ENCODE assay signal across 8 cellular contexts in the genomic region with DNA sequence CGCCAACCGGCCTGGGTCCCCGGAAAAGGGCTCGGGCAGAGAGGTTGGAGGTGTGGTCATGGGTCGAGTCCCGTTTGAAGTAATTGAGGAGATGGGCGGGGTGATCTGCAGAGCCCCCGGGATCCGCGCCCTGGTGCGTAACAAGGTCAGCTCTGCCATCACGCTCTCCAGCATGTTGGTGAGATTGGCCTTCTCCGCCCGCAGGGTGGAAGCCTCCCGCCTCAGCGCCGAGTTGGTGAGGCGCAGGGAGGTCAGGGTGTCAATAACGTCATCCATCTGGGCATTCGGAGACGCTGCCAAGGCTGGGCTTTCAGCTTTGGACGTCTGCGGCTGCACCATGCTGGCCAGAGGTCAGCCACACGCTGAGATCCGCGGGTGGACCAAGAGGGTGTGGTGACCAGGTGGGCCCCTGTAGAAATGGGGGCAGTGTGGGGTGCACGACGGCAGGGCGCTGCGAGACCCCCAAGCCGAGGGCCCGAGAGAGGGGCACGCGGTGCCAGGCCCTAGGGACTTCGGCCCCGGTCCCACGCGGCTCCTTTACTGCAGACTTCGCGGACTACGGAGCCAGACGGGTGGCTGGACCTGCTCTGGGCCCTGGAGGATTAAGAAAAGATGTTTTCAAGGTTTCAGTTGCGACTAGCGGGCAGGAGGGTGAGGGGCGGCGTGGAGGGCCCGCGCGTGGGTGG. TPM values are rescaled to one million over a fixed set of nuclear protein-coding genes. Genes with fewer than 3 reads are reported as not detected.
DNase-seq lines count a peak whose midpoint lies in the region; ATAC-seq and TF ChIP-seq lines count a peak whose summit lies in the region.

No MANE protein-coding gene starts in this region.

- POLR2A ChIA-PET in T-cell (lab: Charles Lee): no interaction called here

- ATAC-seq in T-cell (replicated peaks in 1 of 4) (no peak), GM21825 (IDR thresholded peaks at IDR 0.05; ENCODE audit: unreplicated experiment) (no peak)

- H3K36me3 Mint-ChIP-seq in T-cell (peaks cover 25% of the 10 kb centered on the region), neural crest cell (ENCODE audit: low read depth) (peaks cover 31% of the 10 kb centered on the region)

- H3K4me3 Mint-ChIP-seq in T-cell (peak overlapping the region; percentile 70 to 78 (median 75)), neural crest cell (peak overlapping the region; percentile 82)

- H3K27ac Mint-ChIP-seq in T-cell (peak overlapping the region; percentile 69 to 81), neural crest cell (ENCODE audit: unreplicated experiment) (peak overlapping the region; percentile 97)

- DNase-seq in NCI-H146 (lab: John Stamatoyannopoulos, UW) (peak; percentile 42), NCI-H146 treated with DMSO at 0.1 percent for 48 hours (lab: John Stamatoyannopoulos, UW; ENCODE audit: unreplicated experiment) (no peak), T-cell (peak in 1 of 34 experiments; percentile 12), fibroblast of gingiva (ENCODE audit: low read depth) (peak; percentile 24), neural crest cell (ENCODE audit: low read depth, low spot score) (no peak), H4 (ENCODE audit: low spot score) (no peak), T-helper 9 cell (no peak)

- no peaks in the 10 kb centered on the region for H3K9me3 Mint-ChIP-seq in T-cell
- H3K9me3 Mint-ChIP-seq in neural crest cell: peaks cover 10% of the 10 kb centered on the region

- CTCF ChIA-PET in T-cell (lab: Charles Lee): no interaction called here

- H3K4me1 Mint-ChIP-seq in T-cell (peaks cover 36 to 60% (median 51%) of the 10 kb centered on the region in 3 donors), neural crest cell (peaks cover 11% of the 10 kb centered on the region)

- H3K27me3 Mint-ChIP-seq in T-cell: peaks cover 0 to 4% of the 10 kb centered on the region in 2 donors
- peaks cover 2% of the 10 kb centered on the region for H3K27me3 Mint-ChIP-seq in neural crest cell (ENCODE audit: low read depth)

- TF ChIP-seq CTCF in neural crest cell (conservative IDR thresholded peaks at IDR 0.05): no peak

RNA-seq across cellular contexts. Expression of a gene that starts 0.7 kb away (rescaled TPM):
- total RNA-seq in T-cell: 10 to 100 TPM in 4 of 5 donors, 1 to 10 TPM in 1; 8.9 to 27.9 (median 23.8) TPM
- total RNA-seq in neural crest cell: 45.0 and 45.6 TPM in 2 replicates
- total RNA-seq in H4 (2014; rRNA removed; shearing (Covaris generic)): 14.1 and 15.7 TPM in 2 replicates

Comparison
In these comparisons a context has a peak if more than half of its experiments do, and no peak if none do; other contexts are left out.
1. DNase-seq: peak in NCI-H146 (single experiment) and fibroblast of gingiva (single experiment); none in NCI-H146 treated with DMSO at 0.1 percent for 48 hours (single experiment), neural crest cell (single experiment), H4 (single experiment) and T-helper 9 cell (single experiment).